8 cellular contexts compared by ENCODE assay signal in genomic region chrX:107118322-107119147, GRCh38. TPM values are rescaled to one million over a fixed set of nuclear protein-coding genes. Genes with fewer than 3 reads are reported as not detected.
DNase-seq lines count a peak whose midpoint lies in the region; ATAC-seq and TF ChIP-seq lines count a peak whose summit lies in the region.

Gene RBM41 (minus strand): TSS chrX:107118822. CDS start chrX:107118773, 49 bp downstream.

- H3K4me3 Mint-ChIP-seq in activated naive CD8-positive, alpha-beta T cell treated with anti-CD3 and anti-CD28 coated beads, Interleukin-2, amount 50 U/mL, for 24 hours, result peak within 1 kb of the TSS; percentile 98

- DNase-seq in GM10266 (ENCODE audit: extremely low spot score), result peak; percentile 50
- peak; percentile 84 for DNase-seq in NCI-H1105 treated with DMSO at 0.1 percent for 48 hours (lab: John Stamatoyannopoulos, UW)
- peak; percentile 65 for DNase-seq in T follicular helper cell (ENCODE audit: low read depth)
- DNase-seq in activated naive CD8-positive, alpha-beta T cell treated with anti-CD3 and anti-CD28 coated beads, Interleukin-2, amount 50 U/mL, for 24 hours, result peak; percentile 57
- peak; percentile 64 to 82 (median 77) for DNase-seq in heart left ventricle
- peak; percentile 24 to 62 for DNase-seq in trophoblast cell
- peak; percentile 81 for DNase-seq in transverse colon

- TF ChIP-seq EP300 in transverse colon (IDR thresholded peaks at IDR 0.05; ENCODE audit: low read depth), result no peak

- intact Hi-C loops in heart left ventricle (cut with DNase I) (loop anchor here in 1 of 10 donors (10.0 kb wide), 1 partner anchor 506 kb away; the partner anchor contains the start of gene PRPS1), transverse colon (cut with DNase I; ENCODE audit: low total_unique reads) (no loop called here)

- H2BK5ac ChIP-seq in trophoblast cell (ENCODE audit: low read depth, low read length, poor library complexity), result peak within 1 kb of the TSS; percentile 21

- no peak within 1 kb of the TSS for H3K23ac ChIP-seq in trophoblast cell (ENCODE audit: low read length)

- H3K27me3 Mint-ChIP-seq in activated naive CD8-positive, alpha-beta T cell treated with anti-CD3 and anti-CD28 coated beads, Interleukin-2, amount 50 U/mL, for 24 hours, result no peaks in the 10 kb centered on the region

- H3K14ac ChIP-seq in trophoblast cell (ENCODE audit: low read length), result peak within 1 kb of the TSS; percentile 57

- peaks cover 3% of the 10 kb centered on the region for H3K79me1 ChIP-seq in trophoblast cell (ENCODE audit: low read length)

- H4K12ac ChIP-seq in trophoblast cell (ENCODE audit: low read depth, low read length), result peak within 1 kb of the TSS; percentile 31

- ATAC-seq in HG02759 (IDR thresholded peaks at IDR 0.05; ENCODE audit: unreplicated experiment) (peak; percentile 100), heart left ventricle (peak; percentile 96 to 100 (median 100))
- ATAC-seq in activated naive CD8-positive, alpha-beta T cell treated with anti-CD3 and anti-CD28 coated beads, Interleukin-2, amount 50 U/mL, for 24 hours, result peak; percentile 99

- peaks cover 0 to 10% (median 0%) of the 10 kb centered on the region in 9 donors for H3K27me3 ChIP-seq in heart left ventricle
- H3K27me3 ChIP-seq in trophoblast cell (ENCODE audit: insufficient read depth, low read length), result no peaks in the 10 kb centered on the region
- no peaks in the 10 kb centered on the region for H3K27me3 ChIP-seq in transverse colon

- H2AK5ac ChIP-seq in trophoblast cell (ENCODE audit: low read length), result no peak within 1 kb of the TSS

- peak within 1 kb of the TSS; percentile 35 for H2AFZ ChIP-seq in trophoblast cell (ENCODE audit: insufficient read depth, low read length, poor library complexity)

- no peak within 1 kb of the TSS for H3K18ac ChIP-seq in trophoblast cell (ENCODE audit: low read length)

- H3K27ac ChIP-seq in heart left ventricle (peak within 1 kb of the TSS; percentile 0 to 78 (median 66)), trophoblast cell (ENCODE audit: low read depth, low read length) (no peak within 1 kb of the TSS), transverse colon (peak within 1 kb of the TSS; percentile 67 to 87 (median 76))

- peaks cover 0 to 17% (median 4%) of the 10 kb centered on the region in 12 donors for H3K4me1 ChIP-seq in heart left ventricle
- no peaks in the 10 kb centered on the region for H3K4me1 ChIP-seq in trophoblast cell (ENCODE audit: control insufficient read depth in 1 of 2, insufficient read depth in 2 of 2, low read length in 2 of 2)
- H3K4me1 ChIP-seq in transverse colon, result peaks cover 0 to 8% (median 0%) of the 10 kb centered on the region in 4 donors

- no peaks in the 10 kb centered on the region for H3K79me2 ChIP-seq in trophoblast cell (ENCODE audit: control insufficient read depth, insufficient read depth, low read length, poor library complexity)

- H3K4me2 ChIP-seq in trophoblast cell (ENCODE audit: low read length), result peak within 1 kb of the TSS; percentile 69

- no peak within 1 kb of the TSS for H3K4ac ChIP-seq in trophoblast cell (ENCODE audit: low read depth, low read length)

- H3K9ac ChIP-seq in trophoblast cell (ENCODE audit: low read length), result peak within 1 kb of the TSS; percentile 89

- H3K4me3 ChIP-seq in heart left ventricle (peak within 1 kb of the TSS; percentile 6 to 95 (median 69)), trophoblast cell (ENCODE audit: low read depth, low read length) (peak within 1 kb of the TSS; percentile 71), transverse colon (peak within 1 kb of the TSS; percentile 21 to 85 (median 61))

- peak within 1 kb of the TSS; percentile 54 for H4K8ac ChIP-seq in trophoblast cell (ENCODE audit: low read depth, low read length)

- TF ChIP-seq CTCF in GM10266 (IDR thresholded peaks at IDR 0.05; ENCODE audit: control insufficient read depth, insufficient read depth, low read depth, missing control alignments), result no peak
- TF ChIP-seq CTCF in heart left ventricle (IDR thresholded peaks at IDR 0.05), result no peak
- TF ChIP-seq CTCF in transverse colon (IDR thresholded peaks at IDR 0.05), result no peak

- no peaks in the 10 kb centered on the region for H3K9me3 Mint-ChIP-seq in activated naive CD8-positive, alpha-beta T cell treated with anti-CD3 and anti-CD28 coated beads, Interleukin-2, amount 50 U/mL, for 24 hours

- WGBS in heart left ventricle, 4 donors, result 1 to 33% (median 13%) methylated on average over 30 to 37 of the region's 37 CpGs
- whole genome bisulfite sequencing in trophoblast cell (ENCODE audit: extremely low coverage, insufficient coverage, insufficient read length), result no CpG with 5 or more reads among the region's 37 CpGs
- WGBS in transverse colon (ENCODE audit: low coverage in 1 of 2), 2 donors, result 0 to 29% methylated on average over 1 to 29 of the region's 37 CpGs

- H3K36me3 ChIP-seq in heart left ventricle (peaks cover 0 to 32% (median 30%) of the 10 kb centered on the region in 9 donors), trophoblast cell (ENCODE audit: control insufficient read depth in 1 of 2, insufficient read depth in 2 of 2, low read length in 2 of 2) (peaks cover 1 to 5% of the 10 kb centered on the region in 2 experiments), transverse colon (no peaks in the 10 kb centered on the region)

- H3K9me3 ChIP-seq in heart left ventricle (no peaks in the 10 kb centered on the region), trophoblast cell (ENCODE audit: insufficient read depth, low read depth, low read length) (no peaks in the 10 kb centered on the region), transverse colon (no peaks in the 10 kb centered on the region)

- no peak within 1 kb of the TSS for H4K91ac ChIP-seq in trophoblast cell (ENCODE audit: low read depth, low read length)

- in situ Hi-C loops in transverse colon (cut with MboI; ENCODE audit: low pct_ligation_motif_present in 1 of 4, low pct_unique_long_range_greater_than_20kb in 1 of 4, low sequenced_read_pairs in 3 of 4), result no loop called here

- H3K36me3 Mint-ChIP-seq in activated naive CD8-positive, alpha-beta T cell treated with anti-CD3 and anti-CD28 coated beads, Interleukin-2, amount 50 U/mL, for 24 hours (ENCODE audit: low read depth), result peaks cover 27% of the 10 kb centered on the region

- H3K4me1 Mint-ChIP-seq in activated naive CD8-positive, alpha-beta T cell treated with anti-CD3 and anti-CD28 coated beads, Interleukin-2, amount 50 U/mL, for 24 hours, result peaks cover 31% of the 10 kb centered on the region

- no peak for TF ChIP-seq POLR2A in heart left ventricle (IDR thresholded peaks at IDR 0.05)
- no peak for TF ChIP-seq POLR2A in transverse colon (IDR thresholded peaks at IDR 0.05)

- H2BK120ac ChIP-seq in trophoblast cell (ENCODE audit: insufficient read depth, low read length, poor library complexity), result no peak within 1 kb of the TSS

- peak within 1 kb of the TSS; percentile 97 for H3K27ac Mint-ChIP-seq in activated naive CD8-positive, alpha-beta T cell treated with anti-CD3 and anti-CD28 coated beads, Interleukin-2, amount 50 U/mL, for 24 hours

- H2BK12ac ChIP-seq in trophoblast cell (ENCODE audit: low read length), result no peak within 1 kb of the TSS

RNA-seq across cellular contexts. Expression of gene RBM41, which starts in this region (rescaled TPM):
- total RNA-seq in heart left ventricle (10 to 100 TPM in 8 of 9 donors, 1 to 10 TPM in 1; 8.3 to 17.7 (median 13.1) TPM), transverse colon (10 to 100 TPM; 10.1 to 28.8 (median 20.5) TPM)
- 1 to 10 TPM; 3.6 to 5.9 TPM for polyA plus RNA-seq in heart left ventricle
- polyA plus RNA-seq in trophoblast cell (2013), result 10.3 and 11.1 TPM in 2 replicates
